Comparison of ENCODE assay signal across 26 cellular contexts in genomic region chr3:126525091-126525852, GRCh38. TPM values are rescaled to one million over a fixed set of nuclear protein-coding genes. Genes with fewer than 3 reads are reported as not detected.
DNase-seq lines count a peak whose midpoint lies in the region; ATAC-seq and TF ChIP-seq lines count a peak whose summit lies in the region.
"Had no signal": no experiment of that assay in that cellular context is flagged by ENCODE, and none has a peak within 500 bp of the region (broad histone marks: within the 10 kb centered on the region; RNA-seq: fewer than 3 reads in every experiment).

No MANE protein-coding gene starts in this region.

- no peak overlapping the region for H3K9ac ChIP-seq in endodermal cell (ENCODE audit: extremely low read depth, low read length, poor library complexity, severe bottlenecking)
- H3K9ac ChIP-seq: BLaER1 had no signal

- intact Hi-C loops in heart left ventricle (cut with DNase I) (loop anchor here in 6 of 10 donors (5.0 to 10.0 kb wide), 4 partner anchors 42 to 1020 kb away; partner anchors contain the start of gene TXNRD3 (in 1 of the 6)), aorta (cut with DNase I) (loop anchor here in 1 of 2 donors (10.0 kb wide), 1 partner anchor 1020 kb away; no protein-coding TSS in a partner anchor)

- no peaks in the 10 kb centered on the region for H3K9me3 Mint-ChIP-seq in endodermal cell
- no peaks in the 10 kb centered on the region for H3K9me3 Mint-ChIP-seq in nephron
- H3K9me3 Mint-ChIP-seq: activated CD4-positive, alpha-beta T cell treated with anti-CD3 and anti-CD28 coated beads, Interleukin-2, amount 10 ng/mL, durations not matched to agents 24 days and 14 days; activated T-helper 2 cell treated with anti-CD3 and anti-CD28 coated beads, Interferon-gamma antibody, Interleukin-2, Interleukin-4, amounts not matched to agents 10 μg/mL and 5 μg/mL and 100 μg/mL, durations not matched to agents 14 hours and 24 hours and 36 hours had no signal

- no peaks in the 10 kb centered on the region for H3K36me3 ChIP-seq in heart left ventricle
- H3K36me3 ChIP-seq in right atrium auricular region: no peaks in the 10 kb centered on the region
- H3K36me3 ChIP-seq in endodermal cell (ENCODE audit: control insufficient read depth, insufficient read depth, low read length): no peaks in the 10 kb centered on the region
- no peaks in the 10 kb centered on the region for H3K36me3 ChIP-seq in aorta (ENCODE audit: control insufficient read depth in 1 of 2, insufficient read depth in 2 of 2, low read length in 1 of 2)
- H3K36me3 ChIP-seq: BLaER1, colonic mucosa, left lung, SJSA1, transverse colon had no signal

- peak overlapping the region in 2 of 12 donors; percentile 54 to 58 for H3K4me3 ChIP-seq in heart left ventricle
- H3K4me3 ChIP-seq in right atrium auricular region: no peak overlapping the region
- no peak overlapping the region for H3K4me3 ChIP-seq in endodermal cell (ENCODE audit: low read length)
- no peak overlapping the region for H3K4me3 ChIP-seq in aorta (ENCODE audit: low read length in 2 of 2)
- H3K4me3 ChIP-seq: BLaER1, mucosa of descending colon had no signal

- H3K4me1 Mint-ChIP-seq in endodermal cell (no peaks in the 10 kb centered on the region), nephron (no peaks in the 10 kb centered on the region)

- no peaks in the 10 kb centered on the region for H3K36me3 Mint-ChIP-seq in endodermal cell (ENCODE audit: low read depth)
- H3K36me3 Mint-ChIP-seq in nephron (ENCODE audit: low read depth): no peaks in the 10 kb centered on the region

- H3K4me1 ChIP-seq in heart left ventricle (peaks cover 0 to 37% (median 9%) of the 10 kb centered on the region in 12 donors), right atrium auricular region (peaks cover 0 to 30% of the 10 kb centered on the region in 2 donors), endodermal cell (ENCODE audit: control insufficient read depth, insufficient read depth, low read length) (no peaks in the 10 kb centered on the region), aorta (ENCODE audit: control insufficient read depth in 1 of 2, insufficient read depth in 2 of 2, low read length in 2 of 2) (no peaks in the 10 kb centered on the region)
- H3K4me1 ChIP-seq: colonic mucosa had no signal

- H3K4me3 Mint-ChIP-seq in endodermal cell (peak overlapping the region; percentile 59), nephron (peak overlapping the region; percentile 53 to 75 (median 66))
- H3K4me3 Mint-ChIP-seq: activated CD4-positive, alpha-beta T cell treated with anti-CD3 and anti-CD28 coated beads, Interleukin-2, amount 10 ng/mL, durations not matched to agents 24 days and 14 days had no signal

- WGBS in heart left ventricle, 4 donors: 78 to 89% (median 82%) methylated on average over 6 to 12 of the region's 12 CpGs
- 86 to 90% methylated on average over 5 to 12 of the region's 12 CpGs for WGBS in endodermal cell (ENCODE audit: insufficient coverage in 1 of 2, insufficient read length in 1 of 2), 2 experiments
- WGBS in aorta, 2 donors: 85 to 89% methylated on average over 12 of the region's 12 CpGs

- H3K27me3 ChIP-seq in heart left ventricle: peaks cover 0 to 20% (median 7%) of the 10 kb centered on the region in 9 donors
- H3K27me3 ChIP-seq in right atrium auricular region: no peaks in the 10 kb centered on the region
- H3K27me3 ChIP-seq in endodermal cell (ENCODE audit: control insufficient read depth, insufficient read depth, low read length, poor library complexity, severe bottlenecking): peaks cover 27% of the 10 kb centered on the region
- no peaks in the 10 kb centered on the region for H3K27me3 ChIP-seq in aorta (ENCODE audit: control insufficient read depth in 1 of 2, insufficient read depth in 2 of 2, low read length in 1 of 2)
- H3K27me3 ChIP-seq: colonic mucosa had no signal

- H3K27ac ChIP-seq in heart left ventricle (no peak overlapping the region), right atrium auricular region (no peak overlapping the region), endodermal cell (ENCODE audit: low read depth, low read length) (no peak overlapping the region), aorta (ENCODE audit: low read depth in 1 of 2, low read length in 2 of 2) (no peak overlapping the region)
- H3K27ac ChIP-seq: BLaER1, colonic mucosa, SJSA1 had no signal

- ATAC-seq in heart left ventricle (no peak), aorta (ENCODE audit: low FRiP score) (no peak), GM19324 (IDR thresholded peaks at IDR 0.05; ENCODE audit: low FRiP score, unreplicated experiment) (no peak)

- H3K27me3 Mint-ChIP-seq in endodermal cell (ENCODE audit: insufficient read depth): peaks cover 31% of the 10 kb centered on the region
- peaks cover 50% of the 10 kb centered on the region for H3K27me3 Mint-ChIP-seq in nephron (ENCODE audit: low read depth)

- no peak for TF ChIP-seq CTCF in heart left ventricle (IDR thresholded peaks at IDR 0.05)
- TF ChIP-seq CTCF in right atrium auricular region (IDR thresholded peaks at IDR 0.05): no peak
- TF ChIP-seq CTCF in endodermal cell (conservative IDR thresholded peaks at IDR 0.05): no peak
- no peak for TF ChIP-seq CTCF in nephron (IDR thresholded peaks at IDR 0.05; ENCODE audit: unreplicated experiment in 3 of 3)

- no peaks in the 10 kb centered on the region for H3K9me3 ChIP-seq in heart left ventricle
- H3K9me3 ChIP-seq in right atrium auricular region: no peaks in the 10 kb centered on the region
- H3K9me3 ChIP-seq in endodermal cell (ENCODE audit: control insufficient read depth, low read length): no peaks in the 10 kb centered on the region
- H3K9me3 ChIP-seq in aorta (ENCODE audit: control insufficient read depth, low read length): no peaks in the 10 kb centered on the region
- H3K9me3 ChIP-seq: BLaER1, colonic mucosa, left lung, mucosa of descending colon, SJSA1, transverse colon had no signal

- DNase-seq in heart left ventricle: peak in 3 of 5 donors; percentile 16 to 40 (median 18)
- DNase-seq in right atrium auricular region (ENCODE audit: low spot score): no peak
- DNase-seq in endodermal cell: no peak
- DNase-seq in aorta: peak; percentile 44 to 68
- no peak for DNase-seq in effector CD4-positive, alpha-beta T cell
- DNase-seq in activated CD4-positive, alpha-beta T cell treated with anti-CD3 and anti-CD28 coated beads, Interleukin-2, amount 50 U/mL, for 4 hours: no peak
- DNase-seq: activated CD4-positive, alpha-beta T cell treated with anti-CD3 and anti-CD28 coated beads, Interleukin-2, amount 10 ng/mL, durations not matched to agents 24 days and 14 days; colonic mucosa; Kasumi-1; NCI-H1105; NCI-H2081; NCI-H446; stimulated activated CD4-positive, alpha-beta T cell treated with anti-CD3 and anti-CD28 coated beads, Interleukin-12 subunit alpha, Interleukin-12 subunit beta, amount 100 ng/mL, for 4 hours; T-helper 1 cell had no signal

- H3K27ac Mint-ChIP-seq in endodermal cell (no peak overlapping the region), nephron (no peak overlapping the region)
- H3K27ac Mint-ChIP-seq: activated CD4-positive, alpha-beta T cell treated with anti-CD3 and anti-CD28 coated beads, Interleukin-2, amount 10 ng/mL, durations not matched to agents 24 days and 14 days; activated T-helper 2 cell treated with anti-CD3 and anti-CD28 coated beads, Interferon-gamma antibody, Interleukin-2, Interleukin-4, amounts not matched to agents 10 μg/mL and 5 μg/mL and 100 μg/mL, durations not matched to agents 14 hours and 24 hours and 36 hours had no signal

- TF ChIP-seq POLR2A in heart left ventricle (IDR thresholded peaks at IDR 0.05): no peak

RNA-seq across cellular contexts. Expression of gene CHST13, which starts 1.3 kb away (rescaled TPM):
- total RNA-seq in heart left ventricle (1 to 10 TPM in 1 of 9 donors, under 1 TPM in 7, not detected in 1; 0.30 to 2.3 (median 0.48) TPM), right atrium auricular region (under 1 TPM in 1 of 2 donors, not detected in 1; 0.90 TPM), endodermal cell (1 to 10 TPM; 1.6 to 6.7 TPM), aorta (under 1 TPM; 0.33 to 0.55 TPM)
- polyA plus RNA-seq in heart left ventricle (under 1 TPM; 0.07 to 0.15 TPM), aorta (not detected)
- polyA plus RNA-seq in endodermal cell (2013, experiment 1 of 2): 0.64 TPM
- polyA plus RNA-seq in endodermal cell (2013, experiment 2 of 2): 0.37 TPM
- total RNA-seq: A673; activated CD4-positive, alpha-beta T cell treated with anti-CD3 and anti-CD28 coated beads, Interleukin-2, amount 10 ng/mL, durations not matched to agents 24 days and 14 days; activated T-helper 2 cell treated with anti-CD3 and anti-CD28 coated beads, Interferon-gamma antibody, Interleukin-2, Interleukin-4, amounts not matched to agents 10 μg/mL and 5 μg/mL and 100 μg/mL, durations not matched to agents 14 hours and 24 hours and 36 hours; Daoy; SJSA1 had no signal

RNA-seq across cellular contexts. Expression of gene UROC1, which starts 7.7 kb away (rescaled TPM):
- total RNA-seq in heart left ventricle: not detected
- polyA plus RNA-seq in heart left ventricle: not detected
- not detected for total RNA-seq in right atrium auricular region
- total RNA-seq in endodermal cell: not detected
- polyA plus RNA-seq in endodermal cell (2013, experiment 1 of 2): not detected
- not detected for polyA plus RNA-seq in endodermal cell (2013, experiment 2 of 2)
- total RNA-seq in aorta: not detected
- not detected for polyA plus RNA-seq in aorta
- total RNA-seq: A673; activated CD4-positive, alpha-beta T cell treated with anti-CD3 and anti-CD28 coated beads, Interleukin-2, amount 10 ng/mL, durations not matched to agents 24 days and 14 days; activated T-helper 2 cell treated with anti-CD3 and anti-CD28 coated beads, Interferon-gamma antibody, Interleukin-2, Interleukin-4, amounts not matched to agents 10 μg/mL and 5 μg/mL and 100 μg/mL, durations not matched to agents 14 hours and 24 hours and 36 hours; colonic mucosa; Daoy; left lung; mucosa of descending colon; renal cortical epithelial cell; SJSA1; transverse colon had no signal
- polyA plus RNA-seq: adipose tissue had no signal

RNA-seq across cellular contexts. Expression of gene C3orf22, which starts 33.5 kb away (rescaled TPM):
- total RNA-seq in heart left ventricle (not detected), right atrium auricular region (not detected), endodermal cell (not detected), aorta (not detected)
- polyA plus RNA-seq in heart left ventricle (not detected), aorta (not detected)
- polyA plus RNA-seq in endodermal cell (2013, experiment 1 of 2): not detected
- not detected for polyA plus RNA-seq in endodermal cell (2013, experiment 2 of 2)
- total RNA-seq: A673; activated CD4-positive, alpha-beta T cell treated with anti-CD3 and anti-CD28 coated beads, Interleukin-2, amount 10 ng/mL, durations not matched to agents 24 days and 14 days; activated T-helper 2 cell treated with anti-CD3 and anti-CD28 coated beads, Interferon-gamma antibody, Interleukin-2, Interleukin-4, amounts not matched to agents 10 μg/mL and 5 μg/mL and 100 μg/mL, durations not matched to agents 14 hours and 24 hours and 36 hours; colonic mucosa; Daoy; left lung; mucosa of descending colon; renal cortical epithelial cell; SJSA1; transverse colon had no signal
- polyA plus RNA-seq: adipose tissue had no signal

RNA-seq across cellular contexts. Expression of gene ZXDC, which starts 49.6 kb away (rescaled TPM):
- 10 to 100 TPM; 15.4 to 40.3 (median 20.2) TPM for total RNA-seq in heart left ventricle
- 10 to 100 TPM in 1 of 2 donors, 1 to 10 TPM in 1; 8.7 to 10.9 TPM for polyA plus RNA-seq in heart left ventricle
- total RNA-seq in right atrium auricular region: 10 to 100 TPM; 18.9 to 25.5 TPM
- total RNA-seq in endodermal cell: 10 to 100 TPM; 30.5 to 31.6 TPM
- 22.5 TPM for polyA plus RNA-seq in endodermal cell (2013, experiment 1 of 2)
- 21.5 TPM for polyA plus RNA-seq in endodermal cell (2013, experiment 2 of 2)
- total RNA-seq in aorta: 10 to 100 TPM; 35.7 to 37.5 TPM
- 10 to 100 TPM in 1 of 2 donors, 1 to 10 TPM in 1; 4.4 to 15.9 TPM for polyA plus RNA-seq in aorta

Comparison
In these comparisons a context has a peak if more than half of its experiments do, and no peak if none do; other contexts are left out.
1. DNase-seq: peak in heart left ventricle (3 of 5) and aorta (2 of 2); none in right atrium auricular region (single experiment), endodermal cell (single experiment), effector CD4-positive, alpha-beta T cell (single experiment) and activated CD4-positive, alpha-beta T cell treated with anti-CD3 and anti-CD28 coated beads, Interleukin-2, amount 50 U/mL, for 4 hours (0 of 2).